ENCODE assay signal across 1 cellular context in the genomic region with DNA sequence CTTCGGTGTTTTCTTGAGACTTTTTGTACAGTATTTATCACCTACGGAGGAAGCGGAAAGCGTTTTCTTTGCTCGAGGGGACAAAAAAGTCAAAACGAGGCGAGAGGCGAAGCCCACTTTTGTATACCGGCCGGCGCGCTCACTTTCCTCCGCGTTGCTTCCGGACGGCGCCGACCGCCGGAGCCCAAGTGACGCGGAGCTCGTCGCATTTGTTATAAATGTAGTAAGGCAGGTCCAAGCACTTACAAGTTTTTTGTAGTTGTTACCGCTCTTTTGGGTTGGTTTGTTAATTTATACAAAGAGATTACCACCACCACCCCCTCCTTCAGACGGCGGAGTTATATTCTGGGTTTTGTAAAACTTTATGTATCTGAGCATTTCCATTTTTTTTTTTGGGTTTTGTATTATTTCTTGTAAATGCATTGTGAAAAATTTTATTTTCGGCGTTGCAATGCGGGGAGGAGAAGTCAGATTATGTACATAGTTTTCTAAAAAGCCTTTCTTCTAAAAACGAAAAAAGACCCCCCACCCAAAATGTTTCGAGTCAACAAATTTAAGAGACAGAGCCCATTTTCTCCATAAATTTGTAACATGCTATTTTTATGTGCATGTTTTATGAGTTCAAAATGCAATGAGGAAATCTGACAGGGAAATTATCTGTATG.
TF ChIP-seq lines count a peak whose summit lies in the region.

No MANE protein-coding gene starts in this region.

TF ChIP-seq in HepG2, 621 proteins besides CTCF, POLR2A, EP300 and RAD21:
- TF ChIP-seq KAT8 (CRISPR knock-in tag; IDR thresholded peaks at IDR 0.05) (no peak), KDM2A (CRISPR knock-in tag; IDR thresholded peaks at IDR 0.05; ENCODE audit: borderline replicate concordance, low read depth) (no peak), ISX (CRISPR knock-in tag; conservative IDR thresholded peaks at IDR 0.05) (no peak), DNMT1 (CRISPR knock-in tag; IDR thresholded peaks at IDR 0.05) (no peak), SIX4 (CRISPR knock-in tag; IDR thresholded peaks at IDR 0.05) (no peak), NFE2L1 (CRISPR knock-in tag; IDR thresholded peaks at IDR 0.05; ENCODE audit: borderline replicate concordance) (no peak), ZNF737 (CRISPR knock-in tag; IDR thresholded peaks at IDR 0.05; ENCODE audit: borderline replicate concordance) (no peak), ZBTB42 (CRISPR knock-in tag; IDR thresholded peaks at IDR 0.05) (no peak), ZNF343 (CRISPR knock-in tag; IDR thresholded peaks at IDR 0.05) (no peak)
- TF ChIP-seq, protein P1, sequence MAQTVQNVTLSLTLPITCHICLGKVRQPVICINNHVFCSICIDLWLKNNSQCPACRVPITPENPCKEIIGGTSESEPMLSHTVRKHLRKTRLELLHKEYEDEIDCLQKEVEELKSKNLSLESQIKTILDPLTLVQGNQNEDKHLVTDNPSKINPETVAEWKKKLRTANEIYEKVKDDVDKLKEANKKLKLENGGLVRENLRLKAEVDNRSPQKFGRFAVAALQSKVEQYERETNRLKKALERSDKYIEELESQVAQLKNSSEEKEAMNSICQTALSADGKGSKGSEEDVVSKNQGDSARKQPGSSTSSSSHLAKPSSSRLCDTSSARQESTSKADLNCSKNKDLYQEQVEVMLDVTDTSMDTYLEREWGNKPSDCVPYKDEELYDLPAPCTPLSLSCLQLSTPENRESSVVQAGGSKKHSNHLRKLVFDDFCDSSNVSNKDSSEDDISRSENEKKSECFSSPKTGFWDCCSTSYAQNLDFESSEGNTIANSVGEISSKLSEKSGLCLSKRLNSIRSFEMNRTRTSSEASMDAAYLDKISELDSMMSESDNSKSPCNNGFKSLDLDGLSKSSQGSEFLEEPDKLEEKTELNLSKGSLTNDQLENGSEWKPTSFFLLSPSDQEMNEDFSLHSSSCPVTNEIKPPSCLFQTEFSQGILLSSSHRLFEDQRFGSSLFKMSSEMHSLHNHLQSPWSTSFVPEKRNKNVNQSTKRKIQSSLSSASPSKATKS (CRISPR knock-in tag; IDR thresholded peaks at IDR 0.05): no peak
TF ChIP-seq in HepG2: peak in this region for 0.
